9 cellular contexts compared by ENCODE assay signal in the genomic region with DNA sequence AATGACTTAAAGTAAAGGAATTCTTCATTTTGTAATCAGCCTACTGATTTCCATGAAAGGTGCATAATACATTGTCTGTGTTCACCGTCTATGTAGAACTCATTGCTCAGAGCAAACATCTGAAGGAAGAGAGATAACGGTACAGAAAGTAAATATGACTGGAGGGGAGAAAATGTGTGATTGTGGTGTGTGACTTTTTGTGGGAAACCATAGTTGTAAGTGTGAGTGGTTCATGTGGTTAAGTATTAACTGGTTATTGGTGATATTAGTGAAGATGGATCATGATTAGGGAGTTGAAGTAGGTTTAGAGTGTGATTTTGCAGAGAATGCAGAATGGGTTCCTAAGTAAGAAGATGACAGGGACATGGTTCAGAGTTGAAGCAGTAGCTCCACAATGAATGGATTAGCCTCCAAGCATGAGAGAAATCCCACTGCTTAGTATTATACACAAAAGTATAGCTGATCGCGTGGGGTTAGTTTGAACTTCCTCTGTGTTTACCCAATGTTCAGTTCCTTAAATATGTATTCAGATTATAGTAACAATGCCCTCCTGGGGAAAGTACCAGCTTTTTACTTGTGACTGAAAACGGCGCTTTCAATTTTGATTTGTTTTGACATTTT.
DNase-seq lines count a peak whose midpoint lies in the region; ATAC-seq and TF ChIP-seq lines count a peak whose summit lies in the region.
"Had no signal": no experiment of that assay in that cellular context is flagged by ENCODE, and none has a peak within 500 bp of the region (broad histone marks: within the 10 kb centered on the region; RNA-seq: fewer than 3 reads in every experiment).

No MANE protein-coding gene starts in this region.

- no peaks in the 10 kb centered on the region for H4K20me1 ChIP-seq in neural progenitor cell (ENCODE audit: low read depth)

- CTCF ChIA-PET in activated CD4-positive, alpha-beta T cell treated with anti-CD3 and anti-CD28 coated beads, Interleukin-2, amount 10 ng/mL, durations not matched to agents 7 days and 5 days (lab: Charles Lee) = interaction anchor here (0.6 kb wide), 1 partner anchor 172 kb away, joined by 3 read pairs; no protein-coding TSS in a partner anchor

- no peak overlapping the region for H3K4me3 Mint-ChIP-seq in activated CD4-positive, alpha-beta T cell treated with anti-CD3 and anti-CD28 coated beads, Interleukin-2, amount 10 ng/mL, durations not matched to agents 7 days and 5 days
- peak overlapping the region; percentile 70 for H3K4me3 Mint-ChIP-seq in stimulated activated memory B cell treated with anti-CD40 and anti-IgM and Interleukin-4, amounts not matched to agents 10 μg/mL and 1 μg/mL and 100 μg/mL, for 72 hours
- no peak overlapping the region for H3K4me3 Mint-ChIP-seq in neural progenitor cell

- TF ChIP-seq CTCF in neural progenitor cell (IDR thresholded peaks at IDR 0.05) = no peak

- in situ Hi-C loops in ACHN (cut with HindIII; ENCODE audit: low pct_ligation_motif_present, low pct_unique_long_range_greater_than_20kb, low sequenced_read_pairs) = no loop called here

- H2AFZ ChIP-seq in neural progenitor cell (replicated peaks) = no peak overlapping the region

- peaks cover 7% of the 10 kb centered on the region for H3K9me3 Mint-ChIP-seq in activated CD4-positive, alpha-beta T cell treated with anti-CD3 and anti-CD28 coated beads, Interleukin-2, amount 10 ng/mL, durations not matched to agents 7 days and 5 days
- H3K9me3 Mint-ChIP-seq in stimulated activated memory B cell treated with anti-CD40 and anti-IgM and Interleukin-4, amounts not matched to agents 10 μg/mL and 1 μg/mL and 100 μg/mL, for 72 hours = no peaks in the 10 kb centered on the region
- no peaks in the 10 kb centered on the region for H3K9me3 Mint-ChIP-seq in neural progenitor cell

- peaks cover 19% of the 10 kb centered on the region for H3K4me1 Mint-ChIP-seq in activated CD4-positive, alpha-beta T cell treated with anti-CD3 and anti-CD28 coated beads, Interleukin-2, amount 10 ng/mL, durations not matched to agents 7 days and 5 days
- H3K4me1 Mint-ChIP-seq in stimulated activated memory B cell treated with anti-CD40 and anti-IgM and Interleukin-4, amounts not matched to agents 10 μg/mL and 1 μg/mL and 100 μg/mL, for 72 hours = peaks cover 45% of the 10 kb centered on the region
- H3K4me1 Mint-ChIP-seq in neural progenitor cell = peaks cover 30% of the 10 kb centered on the region

- no peaks in the 10 kb centered on the region for H3K36me3 ChIP-seq in neural progenitor cell

- no peaks in the 10 kb centered on the region for H3K27me3 Mint-ChIP-seq in activated CD4-positive, alpha-beta T cell treated with anti-CD3 and anti-CD28 coated beads, Interleukin-2, amount 10 ng/mL, durations not matched to agents 7 days and 5 days
- no peaks in the 10 kb centered on the region for H3K27me3 Mint-ChIP-seq in stimulated activated memory B cell treated with anti-CD40 and anti-IgM and Interleukin-4, amounts not matched to agents 10 μg/mL and 1 μg/mL and 100 μg/mL, for 72 hours
- peaks cover 3% of the 10 kb centered on the region for H3K27me3 Mint-ChIP-seq in neural progenitor cell (ENCODE audit: insufficient read depth, low read depth)

- H3F3A ChIP-seq in neural progenitor cell (ENCODE audit: low read depth) = peaks cover 17% of the 10 kb centered on the region

- H3K4me1 ChIP-seq in neural progenitor cell = peaks cover 41% of the 10 kb centered on the region

- POLR2A ChIA-PET in activated CD4-positive, alpha-beta T cell treated with anti-CD3 and anti-CD28 coated beads, Interleukin-2, amount 10 ng/mL, durations not matched to agents 7 days and 5 days (lab: Charles Lee) = no interaction called here

- H3K27me3 ChIP-seq in neural progenitor cell = no peaks in the 10 kb centered on the region

- peak overlapping the region; percentile 26 for H3K27ac Mint-ChIP-seq in activated CD4-positive, alpha-beta T cell treated with anti-CD3 and anti-CD28 coated beads, Interleukin-2, amount 10 ng/mL, durations not matched to agents 7 days and 5 days
- peak overlapping the region; percentile 64 for H3K27ac Mint-ChIP-seq in stimulated activated memory B cell treated with anti-CD40 and anti-IgM and Interleukin-4, amounts not matched to agents 10 μg/mL and 1 μg/mL and 100 μg/mL, for 72 hours
- H3K27ac Mint-ChIP-seq in neural progenitor cell = no peak overlapping the region

- DNase-seq in activated CD4-positive, alpha-beta T cell treated with anti-CD3 and anti-CD28 coated beads, Interleukin-2, amount 10 ng/mL, durations not matched to agents 7 days and 5 days = no peak
- no peak for DNase-seq in activated CD4-positive, alpha-beta T cell treated with anti-CD3 and anti-CD28 coated beads, Interleukin-2, amount 50 U/mL, for 48 hours
- DNase-seq in NAMALWA (ENCODE audit: low spot score) = peak; percentile 9
- DNase-seq in ACHN = no peak
- no peak for DNase-seq in neural progenitor cell (ENCODE audit: low spot score)
- DNase-seq in anterior cingulate cortex (lab: John Stamatoyannopoulos, UW) = no peak
- DNase-seq: effector CD4-positive, alpha-beta T cell had no signal

- H3K79me2 ChIP-seq in neural progenitor cell (ENCODE audit: low read depth) = no peaks in the 10 kb centered on the region

- H3K9me3 ChIP-seq in neural progenitor cell (ENCODE audit: low read depth) = no peaks in the 10 kb centered on the region

- no peak overlapping the region for H3K4me2 ChIP-seq in neural progenitor cell

- no peak overlapping the region for H3K4me3 ChIP-seq in neural progenitor cell

- no peak overlapping the region for H3K27ac ChIP-seq in neural progenitor cell

- H3K9ac ChIP-seq in neural progenitor cell = no peak overlapping the region

- ATAC-seq in HG02610 (IDR thresholded peaks at IDR 0.05; ENCODE audit: unreplicated experiment) = peak; percentile 93
- ATAC-seq in stimulated activated memory B cell treated with anti-CD40 and anti-IgM and Interleukin-4, amounts not matched to agents 10 μg/mL and 1 μg/mL and 100 μg/mL, for 72 hours = peak; percentile 92

- peaks cover 19% of the 10 kb centered on the region for H3K36me3 Mint-ChIP-seq in activated CD4-positive, alpha-beta T cell treated with anti-CD3 and anti-CD28 coated beads, Interleukin-2, amount 10 ng/mL, durations not matched to agents 7 days and 5 days (ENCODE audit: low read depth)
- peaks cover 13% of the 10 kb centered on the region for H3K36me3 Mint-ChIP-seq in stimulated activated memory B cell treated with anti-CD40 and anti-IgM and Interleukin-4, amounts not matched to agents 10 μg/mL and 1 μg/mL and 100 μg/mL, for 72 hours
- H3K36me3 Mint-ChIP-seq in neural progenitor cell = no peaks in the 10 kb centered on the region
